Comparison of ENCODE assay signal across 1 cellular context in genomic region chr17:76731800-76732733, GRCh38.
A peak's percentile ranks its signal among the peaks of the same experiment; 100 is the strongest.
TF ChIP-seq lines count a peak whose summit lies in the region.

No MANE protein-coding gene starts in this region.

TF ChIP-seq in K562, 482 proteins besides CTCF, POLR2A, EP300 and RAD21:
- peak; percentile 91 for TF ChIP-seq EWSR1 (IDR thresholded peaks at IDR 0.05; ENCODE audit: borderline replicate concordance, low read depth, partially characterized antibody)
- TF ChIP-seq ZNF551 (CRISPR knock-in tag; IDR thresholded peaks at IDR 0.05) = 0 out of 2 replicates have a peak, but pooled peaks have one; percentile 26
- TF ChIP-seq POLR2AphosphoS2 (IDR thresholded peaks at IDR 0.05; ENCODE audit: low read length) = peak; percentile 88; the same call in 1 of the 2 replicates
- peak; percentile 25; the same call in 1 of the 2 replicates for TF ChIP-seq HMBOX1 (IDR thresholded peaks at IDR 0.05)
- peak; percentile 60 for TF ChIP-seq SUPT5H (IDR thresholded peaks at IDR 0.05)
- 0 out of 2 replicates have a peak, but pooled peaks have one; percentile 10 for TF ChIP-seq NFATC3 (IDR thresholded peaks at IDR 0.05)
- TF ChIP-seq, protein P1, sequence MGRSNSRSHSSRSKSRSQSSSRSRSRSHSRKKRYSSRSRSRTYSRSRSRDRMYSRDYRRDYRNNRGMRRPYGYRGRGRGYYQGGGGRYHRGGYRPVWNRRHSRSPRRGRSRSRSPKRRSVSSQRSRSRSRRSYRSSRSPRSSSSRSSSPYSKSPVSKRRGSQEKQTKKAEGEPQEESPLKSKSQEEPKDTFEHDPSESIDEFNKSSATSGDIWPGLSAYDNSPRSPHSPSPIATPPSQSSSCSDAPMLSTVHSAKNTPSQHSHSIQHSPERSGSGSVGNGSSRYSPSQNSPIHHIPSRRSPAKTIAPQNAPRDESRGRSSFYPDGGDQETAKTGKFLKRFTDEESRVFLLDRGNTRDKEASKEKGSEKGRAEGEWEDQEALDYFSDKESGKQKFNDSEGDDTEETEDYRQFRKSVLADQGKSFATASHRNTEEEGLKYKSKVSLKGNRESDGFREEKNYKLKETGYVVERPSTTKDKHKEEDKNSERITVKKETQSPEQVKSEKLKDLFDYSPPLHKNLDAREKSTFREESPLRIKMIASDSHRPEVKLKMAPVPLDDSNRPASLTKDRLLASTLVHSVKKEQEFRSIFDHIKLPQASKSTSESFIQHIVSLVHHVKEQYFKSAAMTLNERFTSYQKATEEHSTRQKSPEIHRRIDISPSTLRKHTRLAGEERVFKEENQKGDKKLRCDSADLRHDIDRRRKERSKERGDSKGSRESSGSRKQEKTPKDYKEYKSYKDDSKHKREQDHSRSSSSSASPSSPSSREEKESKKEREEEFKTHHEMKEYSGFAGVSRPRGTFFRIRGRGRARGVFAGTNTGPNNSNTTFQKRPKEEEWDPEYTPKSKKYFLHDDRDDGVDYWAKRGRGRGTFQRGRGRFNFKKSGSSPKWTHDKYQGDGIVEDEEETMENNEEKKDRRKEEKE (IDR thresholded peaks at IDR 0.05; ENCODE audit: borderline replicate concordance in 1 of 2, control insufficient read depth in 1 of 2, low read depth in 2 of 2, low read length in 1 of 2) = 0 out of 4 replicates have a peak, but pooled peaks have one; percentile 7 to 8
- 0 out of 2 replicates have a peak, but pooled peaks have one; percentile 9 for TF ChIP-seq THRB (CRISPR knock-in tag; conservative IDR thresholded peaks at IDR 0.05)
- peak; percentile 35; the same call in 1 of the 2 replicates for TF ChIP-seq CEBPB (tag; IDR thresholded peaks at IDR 0.05)
- peak; percentile 39 for TF ChIP-seq KDM5B (IDR thresholded peaks at IDR 0.05; ENCODE audit: insufficient replicate concordance, low read depth, low read length)
- TF ChIP-seq POLR2G (IDR thresholded peaks at IDR 0.05; ENCODE audit: low read depth, low read length) = peak; percentile 48; the same call in 1 of the 2 replicates
- peak; percentile 46 for TF ChIP-seq POLR2B (IDR thresholded peaks at IDR 0.05; ENCODE audit: low read depth, partially characterized antibody)
